Comparison of ENCODE assay signal across 23 cellular contexts in the genomic region with DNA sequence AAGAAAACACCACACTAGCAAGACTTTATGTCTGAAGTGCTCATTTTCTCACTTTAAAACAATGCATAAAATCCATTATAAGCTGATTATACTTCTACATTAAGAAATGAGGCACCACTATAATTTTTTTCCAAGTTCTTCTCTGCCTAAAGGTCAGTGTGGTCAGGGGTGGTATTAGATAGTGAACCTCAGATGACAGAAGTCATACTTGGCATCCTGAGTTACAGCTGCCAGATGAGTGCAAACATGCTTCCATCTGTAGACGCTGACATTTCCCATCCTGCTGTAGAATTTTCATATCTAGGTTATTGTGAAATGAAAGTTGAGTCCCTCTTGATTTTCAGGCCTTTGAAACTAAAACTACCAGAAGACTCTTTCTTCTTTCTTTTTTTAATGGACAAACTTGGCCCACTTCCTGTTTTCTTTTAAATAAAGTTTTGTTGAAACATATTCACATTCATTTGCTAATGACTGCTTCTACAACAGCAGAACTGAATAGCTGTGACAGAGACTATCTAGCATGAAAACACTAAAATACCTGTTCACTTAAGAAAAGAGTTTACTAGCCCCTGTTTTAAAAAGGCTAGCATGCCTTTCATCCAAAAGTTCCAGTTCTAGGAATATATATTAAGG.
"Had no signal": no experiment of that assay in that cellular context is flagged by ENCODE, and none has a peak within 500 bp of the region (broad histone marks: within the 10 kb centered on the region; RNA-seq: fewer than 3 reads in every experiment).

No MANE protein-coding gene starts in this region.

- ATAC-seq: activated CD8-positive, alpha-beta memory T cell treated with anti-CD3 and anti-CD28 coated beads, Interleukin-2, amount 10 ng/mL, durations not matched to agents 7 days and 5 days; activated naive CD4-positive, alpha-beta T cell treated with anti-CD3 and anti-CD28 coated beads, Interleukin-2, amount 50 U/mL, for 72 hours; activated naive CD8-positive, alpha-beta T cell treated with anti-CD3 and anti-CD28 coated beads, Interleukin-2, amount 50 U/mL, for 24 hours; Panc1; Right ventricle myocardium inferior had no signal

- H3K9me3 ChIP-seq: SK-N-SH had no signal

- FAIRE-seq: astrocyte had no signal

- DNase-seq: activated B cell treated with CpG ODN at 0.5 μM for 24 hours; activated CD4-positive, alpha-beta T cell treated with anti-CD3 and anti-CD28 coated beads for 1 hour; activated CD4-positive, alpha-beta T cell treated with anti-CD3 and anti-CD28 coated beads, Interleukin-2, amount 10 ng/mL, durations not matched to agents 24 days and 14 days; activated CD4-positive, alpha-beta T cell treated with anti-CD3 and anti-CD28 coated beads, Interleukin-2, amount 50 U/mL, for 48 hours; activated CD8-positive, alpha-beta memory T cell treated with anti-CD3 and anti-CD28 coated beads, Interleukin-2, amount 10 ng/mL, durations not matched to agents 7 days and 5 days; activated effector memory CD4-positive, alpha-beta T cell treated with anti-CD3 and anti-CD28 coated beads, Interleukin-2, amount 50 U/mL, for 16 hours; activated naive CD4-positive, alpha-beta T cell treated with Interleukin-2 at 50 U/mL for 16 hours; activated naive CD8-positive, alpha-beta T cell treated with anti-CD3 and anti-CD28 coated beads, Interleukin-2, amount 50 U/mL, for 24 hours; activated T-cell treated with anti-CD3 and anti-CD28 coated beads, Interleukin-2, amount 50 U/mL, for 24 hours; amygdala; NCI-H1105; NCI-H1436 treated with DMSO at 0.1 percent for 48 hours; NCI-H187; NCI-H2081; NCI-H510A treated with DMSO at 0.1 percent for 48 hours; NCI-H69; RPMI8226; SK-N-SH; T-helper 1 cell had no signal

- H3K4me2 ChIP-seq: SK-N-SH had no signal

- H3K9ac ChIP-seq: SK-N-SH had no signal
